Comparison of ENCODE assay signal across 25 cellular contexts in the genomic region with DNA sequence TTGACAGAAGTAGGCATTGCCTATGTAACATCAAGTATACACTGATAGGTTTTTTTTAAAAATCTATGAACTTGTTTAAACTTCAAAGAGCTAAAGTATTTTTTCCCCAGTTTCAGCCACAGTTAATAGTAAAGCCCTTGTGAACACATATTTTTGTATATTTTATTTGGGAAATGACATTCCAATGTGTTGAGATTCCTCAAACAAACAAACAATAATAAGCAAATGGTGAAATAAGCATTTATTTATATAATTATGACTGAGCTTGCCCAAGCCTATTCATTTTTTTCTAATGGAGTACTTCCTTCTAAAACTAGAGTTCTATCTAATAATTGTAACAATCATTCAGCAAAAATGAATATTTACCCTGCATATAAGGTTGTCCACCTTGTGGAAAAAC.
"Had no signal": no experiment of that assay in that cellular context is flagged by ENCODE, and none has a peak within 500 bp of the region (broad histone marks: within the 10 kb centered on the region; RNA-seq: fewer than 3 reads in every experiment).

No MANE protein-coding gene starts in this region.

- ATAC-seq: activated CD8-positive, alpha-beta memory T cell treated with anti-CD3 and anti-CD28 coated beads, Interleukin-2, amount 10 ng/mL, durations not matched to agents 7 days and 5 days; activated T-cell treated with anti-CD3 and anti-CD28 coated beads, Interleukin-2, amount 50 U/mL, for 4 hours; T-cell had no signal

- H3K36me3 ChIP-seq: adrenal gland had no signal

- H3K9me3 ChIP-seq: adrenal gland had no signal

- H3K27me3 ChIP-seq: adrenal gland had no signal

- H3K4me3 ChIP-seq: adrenal gland, SK-N-MC had no signal

- H3K4me3 Mint-ChIP-seq: activated B cell treated with CpG ODN at 0.5 μM for 24 hours; activated CD4-positive, alpha-beta T cell treated with anti-CD3 and anti-CD28 coated beads, Interleukin-2, amount 10 ng/mL, durations not matched to agents 24 days and 14 days; activated CD8-positive, alpha-beta memory T cell treated with anti-CD3 and anti-CD28 coated beads, Interleukin-2, amount 10 ng/mL, durations not matched to agents 7 days and 5 days; activated naive CD4-positive, alpha-beta T cell treated with anti-CD3 and anti-CD28 coated beads for 36 hours; activated naive CD8-positive, alpha-beta T cell; activated T-cell treated with anti-CD3 and anti-CD28 coated beads, Interleukin-2, amount 50 U/mL, for 4 hours; T-cell had no signal

- DNase-seq: activated B cell treated with CpG ODN at 0.5 μM for 24 hours; activated CD4-positive, alpha-beta T cell treated with anti-CD3 and anti-CD28 coated beads for 1 hour; activated CD4-positive, alpha-beta T cell treated with anti-CD3 and anti-CD28 coated beads, Interleukin-2, amount 10 ng/mL, durations not matched to agents 24 days and 14 days; activated CD4-positive, alpha-beta T cell treated with anti-CD3 and anti-CD28 coated beads, Interleukin-2, amount 50 U/mL, for 48 hours; activated CD8-positive, alpha-beta memory T cell treated with anti-CD3 and anti-CD28 coated beads, Interleukin-2, amount 10 ng/mL, durations not matched to agents 7 days and 5 days; activated effector memory CD4-positive, alpha-beta T cell treated with anti-CD3 and anti-CD28 coated beads, Interleukin-2, amount 50 U/mL, for 16 hours; activated naive CD4-positive, alpha-beta T cell treated with anti-CD3 and anti-CD28 coated beads for 36 hours; activated T-cell treated with anti-CD3 and anti-CD28 coated beads, Interleukin-2, amount 50 U/mL, for 4 hours; adrenal gland; anterior cingulate cortex; caudate nucleus; KG1; NCI-H1105 treated with DMSO at 0.1 percent for 48 hours; NCI-H1436 treated with DMSO at 0.1 percent for 48 hours; NCI-H187; NCI-H2081; NCI-H510A treated with DMSO at 0.1 percent for 48 hours; NCI-H69; NK-92 treated with Interleukin-12 subunit alpha and Interleukin-12 subunit beta, amount 100 ng/mL, for 24 hours; SHP77 treated with DMSO at 0.1 percent for 48 hours; T-cell; T-helper 2 cell; T1000 had no signal

- H3K4me1 ChIP-seq: adrenal gland had no signal

- H3K27ac Mint-ChIP-seq: activated B cell treated with CpG ODN at 0.5 μM for 24 hours; activated CD4-positive, alpha-beta T cell treated with anti-CD3 and anti-CD28 coated beads, Interleukin-2, amount 10 ng/mL, durations not matched to agents 24 days and 14 days; activated CD8-positive, alpha-beta memory T cell treated with anti-CD3 and anti-CD28 coated beads, Interleukin-2, amount 10 ng/mL, durations not matched to agents 7 days and 5 days; activated naive CD4-positive, alpha-beta T cell treated with anti-CD3 and anti-CD28 coated beads for 36 hours; activated naive CD8-positive, alpha-beta T cell; T-cell had no signal

- H3K4me1 Mint-ChIP-seq: activated B cell treated with CpG ODN at 0.5 μM for 24 hours; activated CD8-positive, alpha-beta memory T cell treated with anti-CD3 and anti-CD28 coated beads, Interleukin-2, amount 10 ng/mL, durations not matched to agents 7 days and 5 days; T-cell had no signal

- H3K9me3 Mint-ChIP-seq: activated B cell treated with CpG ODN at 0.5 μM for 24 hours; activated CD4-positive, alpha-beta T cell treated with anti-CD3 and anti-CD28 coated beads, Interleukin-2, amount 10 ng/mL, durations not matched to agents 24 days and 14 days; activated naive CD4-positive, alpha-beta T cell treated with anti-CD3 and anti-CD28 coated beads for 36 hours; activated T-cell treated with anti-CD3 and anti-CD28 coated beads, Interleukin-2, amount 50 U/mL, for 4 hours; T-cell had no signal
